ENCODE assay signal across 9 cellular contexts in genomic region chr6:64280569-64280968, GRCh38.
DNase-seq lines count a peak whose midpoint lies in the region; ATAC-seq and TF ChIP-seq lines count a peak whose summit lies in the region.
"Had no signal": no experiment of that assay in that cellular context is flagged by ENCODE, and none has a peak within 500 bp of the region (broad histone marks: within the 10 kb centered on the region; RNA-seq: fewer than 3 reads in every experiment).

No MANE protein-coding gene starts in this region.

- ATAC-seq in sciatic nerve, result peak; percentile 39
- ATAC-seq in GM21423 (IDR thresholded peaks at IDR 0.05; ENCODE audit: unreplicated experiment), result no peak
- no peak for ATAC-seq in HG02571 (IDR thresholded peaks at IDR 0.05; ENCODE audit: unreplicated experiment)

- DNase-seq in SIG-M5 treated with dmso at 0.1 percent for 504 hours (lab: John Stamatoyannopoulos, UW; ENCODE audit: unreplicated experiment) (peak; percentile 0), SIG-M5 (lab: John Stamatoyannopoulos, UW) (no peak), NCI-H526 treated with DMSO at 0.1 percent for 48 hours (lab: John Stamatoyannopoulos, UW) (peak; percentile 12), erythroblast (lab: John Stamatoyannopoulos, UW) (peak; percentile 14 to 24), sciatic nerve (ENCODE audit: low spot score) (no peak), GM19238 (ENCODE audit: insufficient read length, low spot score) (no peak)
- DNase-seq: CD4-positive, CD25-positive, alpha-beta regulatory T cell had no signal

- no peak for TF ChIP-seq POLR2A in erythroblast (IDR thresholded peaks at IDR 0.05; ENCODE audit: low read length)

- intact Hi-C loops in sciatic nerve (cut with DNase I), result no loop called here

Comparison
In these comparisons a context has a peak if more than half of its experiments do, and no peak if none do; other contexts are left out.
1. DNase-seq: peak in SIG-M5 treated with dmso at 0.1 percent for 504 hours (single experiment), NCI-H526 treated with DMSO at 0.1 percent for 48 hours (single experiment) and erythroblast (2 of 2); none in SIG-M5 (single experiment), sciatic nerve (single experiment) and GM19238 (single experiment).